17 cellular contexts compared by ENCODE assay signal in genomic region chr2:46305767-46306166, GRCh38. TPM values are rescaled to one million over a fixed set of nuclear protein-coding genes. Genes with fewer than 3 reads are reported as not detected.
DNase-seq lines count a peak whose midpoint lies in the region; ATAC-seq and TF ChIP-seq lines count a peak whose summit lies in the region.
"Had no signal": no experiment of that assay in that cellular context is flagged by ENCODE, and none has a peak within 500 bp of the region (broad histone marks: within the 10 kb centered on the region; RNA-seq: fewer than 3 reads in every experiment).

No MANE protein-coding gene starts in this region.

- H3K36me3 Mint-ChIP-seq in endothelial cell (ENCODE audit: low read depth, unreplicated experiment), result peaks cover 12% of the 10 kb centered on the region
- peaks cover 4% of the 10 kb centered on the region for H3K36me3 Mint-ChIP-seq in activated T-helper 1 cell treated with anti-CD3 and anti-CD28 coated beads, Interleukin-12 subunit alpha, Interleukin-12 subunit beta, Interleukin-2, Interleukin-4 antibody, amounts not matched to agents 30 ng/mL and 10 ng/mL and 1 ng/mL, durations not matched to agents 14 hours and 24 hours and 36 hours (ENCODE audit: low read depth)

- DNase-seq in activated T-cell treated with anti-CD3 and anti-CD28 coated beads, Interleukin-2, amount 50 U/mL, for 48 hours, result peak; percentile 29 to 31
- DNase-seq in activated T-cell treated with anti-CD3 and anti-CD28 coated beads for 4 hours (no peak), ascending aorta (ENCODE audit: low spot score in 2 of 2) (no peak), lower lobe of right lung (no peak), tibial artery (no peak), endothelial cell (ENCODE audit: low spot score) (no peak)
- DNase-seq in activated T-helper 1 cell treated with anti-CD3 and anti-CD28 coated beads, Interleukin-12 subunit alpha, Interleukin-12 subunit beta, Interleukin-2, Interleukin-4 antibody, amounts not matched to agents 30 ng/mL and 10 ng/mL and 1 ng/mL, durations not matched to agents 14 hours and 24 hours and 36 hours (ENCODE audit: low spot score), result no peak
- DNase-seq: CD8-positive, alpha-beta memory T cell; KG1; occipital lobe; SK-N-SH; stimulated activated CD4-positive, alpha-beta T cell treated with anti-CD3 and anti-CD28 coated beads, Interleukin-12 subunit alpha, Interleukin-12 subunit beta, amount 100 ng/mL, for 4 hours; substantia nigra had no signal

- intact Hi-C loops in ascending aorta (cut with DNase I) (no loop called here), lower lobe of right lung (cut with DNase I) (no loop called here), tibial artery (cut with DNase I; ENCODE audit: low total_unique reads) (no loop called here)
- intact Hi-C loops in activated T-helper 1 cell treated with anti-CD3 and anti-CD28 coated beads, Interleukin-12 subunit alpha, Interleukin-12 subunit beta, Interleukin-2, Interleukin-4 antibody, amounts not matched to agents 30 ng/mL and 10 ng/mL and 1 ng/mL, durations not matched to agents 14 hours and 24 hours and 36 hours (cut with micrococcal nuclease), result no loop called here

- peaks cover 24 to 72% of the 10 kb centered on the region in 2 donors for H3K4me1 ChIP-seq in ascending aorta
- H3K4me1 ChIP-seq in lower lobe of right lung, result peaks cover 95% of the 10 kb centered on the region
- peaks cover 6 to 100% (median 75%) of the 10 kb centered on the region in 4 donors for H3K4me1 ChIP-seq in tibial artery

- no peaks in the 10 kb centered on the region for H3K36me3 ChIP-seq in ascending aorta
- H3K36me3 ChIP-seq in lower lobe of right lung, result no peaks in the 10 kb centered on the region
- H3K36me3 ChIP-seq in tibial artery, result no peaks in the 10 kb centered on the region
- H3K36me3 ChIP-seq: cardiac muscle cell had no signal

- ATAC-seq in lower lobe of right lung (no peak), HG03095 (IDR thresholded peaks at IDR 0.05; ENCODE audit: unreplicated experiment) (no peak)

- H3K27me3 Mint-ChIP-seq in endothelial cell (ENCODE audit: unreplicated experiment), result peaks cover 3% of the 10 kb centered on the region
- peaks cover 48% of the 10 kb centered on the region for H3K27me3 Mint-ChIP-seq in activated T-helper 1 cell treated with anti-CD3 and anti-CD28 coated beads, Interleukin-12 subunit alpha, Interleukin-12 subunit beta, Interleukin-2, Interleukin-4 antibody, amounts not matched to agents 30 ng/mL and 10 ng/mL and 1 ng/mL, durations not matched to agents 14 hours and 24 hours and 36 hours (ENCODE audit: insufficient read depth)

- H3K9me3 ChIP-seq in ascending aorta, result no peaks in the 10 kb centered on the region
- no peaks in the 10 kb centered on the region for H3K9me3 ChIP-seq in lower lobe of right lung
- H3K9me3 ChIP-seq in tibial artery, result no peaks in the 10 kb centered on the region
- H3K9me3 ChIP-seq: SK-N-SH had no signal

- H3K4me3 ChIP-seq in ascending aorta, result no peak overlapping the region
- peak overlapping the region; percentile 78 for H3K4me3 ChIP-seq in lower lobe of right lung
- no peak overlapping the region for H3K4me3 ChIP-seq in tibial artery
- H3K4me3 ChIP-seq: cardiac muscle cell had no signal

- no peaks in the 10 kb centered on the region for H3K9me3 Mint-ChIP-seq in endothelial cell (ENCODE audit: unreplicated experiment)
- H3K9me3 Mint-ChIP-seq in activated T-helper 1 cell treated with anti-CD3 and anti-CD28 coated beads, Interleukin-12 subunit alpha, Interleukin-12 subunit beta, Interleukin-2, Interleukin-4 antibody, amounts not matched to agents 30 ng/mL and 10 ng/mL and 1 ng/mL, durations not matched to agents 14 hours and 24 hours and 36 hours, result peaks cover 9% of the 10 kb centered on the region
- H3K9me3 Mint-ChIP-seq: activated naive CD4-positive, alpha-beta T cell treated with anti-CD3 and anti-CD28 coated beads, Interleukin-2, amount 50 U/mL, for 72 hours; CD8-positive, alpha-beta memory T cell had no signal

- no peak overlapping the region for H3K4me3 Mint-ChIP-seq in endothelial cell (ENCODE audit: unreplicated experiment)
- no peak overlapping the region for H3K4me3 Mint-ChIP-seq in activated T-helper 1 cell treated with anti-CD3 and anti-CD28 coated beads, Interleukin-12 subunit alpha, Interleukin-12 subunit beta, Interleukin-2, Interleukin-4 antibody, amounts not matched to agents 30 ng/mL and 10 ng/mL and 1 ng/mL, durations not matched to agents 14 hours and 24 hours and 36 hours

- H3K27me3 ChIP-seq in ascending aorta, result no peaks in the 10 kb centered on the region
- no peaks in the 10 kb centered on the region for H3K27me3 ChIP-seq in lower lobe of right lung (ENCODE audit: low read depth)
- no peaks in the 10 kb centered on the region for H3K27me3 ChIP-seq in tibial artery

- H3K27ac ChIP-seq in ascending aorta (peak overlapping the region; percentile 71 to 95), lower lobe of right lung (peak overlapping the region; percentile 98), tibial artery (peak overlapping the region; percentile 83 to 84)
- H3K27ac ChIP-seq: cardiac muscle cell, HL-60 had no signal

- peaks cover 56% of the 10 kb centered on the region for H3K4me1 Mint-ChIP-seq in endothelial cell (ENCODE audit: unreplicated experiment)
- H3K4me1 Mint-ChIP-seq in activated T-helper 1 cell treated with anti-CD3 and anti-CD28 coated beads, Interleukin-12 subunit alpha, Interleukin-12 subunit beta, Interleukin-2, Interleukin-4 antibody, amounts not matched to agents 30 ng/mL and 10 ng/mL and 1 ng/mL, durations not matched to agents 14 hours and 24 hours and 36 hours (ENCODE audit: low read depth), result peaks cover 25% of the 10 kb centered on the region

- TF ChIP-seq CTCF in ascending aorta (IDR thresholded peaks at IDR 0.05) (no peak), lower lobe of right lung (IDR thresholded peaks at IDR 0.05) (no peak), tibial artery (IDR thresholded peaks at IDR 0.05) (no peak), endothelial cell (IDR thresholded peaks at IDR 0.05; ENCODE audit: unreplicated experiment) (no peak)

- no peak overlapping the region for H3K27ac Mint-ChIP-seq in endothelial cell (ENCODE audit: unreplicated experiment)
- no peak overlapping the region for H3K27ac Mint-ChIP-seq in activated T-helper 1 cell treated with anti-CD3 and anti-CD28 coated beads, Interleukin-12 subunit alpha, Interleukin-12 subunit beta, Interleukin-2, Interleukin-4 antibody, amounts not matched to agents 30 ng/mL and 10 ng/mL and 1 ng/mL, durations not matched to agents 14 hours and 24 hours and 36 hours
- H3K27ac Mint-ChIP-seq: activated naive CD4-positive, alpha-beta T cell treated with anti-CD3 and anti-CD28 coated beads, Interleukin-2, amount 50 U/mL, for 72 hours; CD8-positive, alpha-beta memory T cell had no signal

RNA-seq across cellular contexts. Expression of gene EPAS1, which starts 8.6 kb away (rescaled TPM):
- total RNA-seq in ascending aorta, result 1,738 TPM
- total RNA-seq in lower lobe of right lung, result 1,419 TPM
- total RNA-seq in endothelial cell (ENCODE audit: unreplicated experiment), result 280 TPM
- total RNA-seq in activated T-helper 1 cell treated with anti-CD3 and anti-CD28 coated beads, Interleukin-12 subunit alpha, Interleukin-12 subunit beta, Interleukin-2, Interleukin-4 antibody, amounts not matched to agents 30 ng/mL and 10 ng/mL and 1 ng/mL, durations not matched to agents 14 hours and 24 hours and 36 hours, result 13.7 and 22.9 TPM in 2 replicates

Comparison
In these comparisons a context has a peak if more than half of its experiments do, and no peak if none do; other contexts are left out.
1. DNase-seq: peak in activated T-cell treated with anti-CD3 and anti-CD28 coated beads, Interleukin-2, amount 50 U/mL, for 48 hours (2 of 2); none in activated T-cell treated with anti-CD3 and anti-CD28 coated beads for 4 hours (single experiment), ascending aorta (0 of 2), lower lobe of right lung (single experiment), tibial artery (0 of 2), endothelial cell (single experiment) and activated T-helper 1 cell treated with anti-CD3 and anti-CD28 coated beads, Interleukin-12 subunit alpha, Interleukin-12 subunit beta, Interleukin-2, Interleukin-4 antibody, amounts not matched to agents 30 ng/mL and 10 ng/mL and 1 ng/mL, durations not matched to agents 14 hours and 24 hours and 36 hours (single experiment).
2. RNA of gene EPAS1, which starts 8.6 kb away (total RNA-seq): 1,738 TPM in ascending aorta (single experiment), 1,419 TPM in lower lobe of right lung (single experiment) and 280 TPM in endothelial cell (single experiment); 13.7 to 22.9 TPM in activated T-helper 1 cell treated with anti-CD3 and anti-CD28 coated beads, Interleukin-12 subunit alpha, Interleukin-12 subunit beta, Interleukin-2, Interleukin-4 antibody, amounts not matched to agents 30 ng/mL and 10 ng/mL and 1 ng/mL, durations not matched to agents 14 hours and 24 hours and 36 hours; every median in the first group is over 10 times any median in the second.
3. Peak in every context shown above with its lines, with median percentiles within 50 percentile points of each other: H3K27ac ChIP-seq.